In genomic region chr7:114832906-114833595, GRCh38 we compare ENCODE assay signal across 14 cellular contexts.
A peak's percentile ranks its signal among the peaks of the same experiment; 100 is the strongest.
DNase-seq lines count a peak whose midpoint lies in the region; ATAC-seq lines count a peak whose summit lies in the region.
"Had no signal": no experiment of that assay in that cellular context is flagged by ENCODE, and none has a peak within 500 bp of the region (broad histone marks: within the 10 kb centered on the region; RNA-seq: fewer than 3 reads in every experiment).

No MANE protein-coding gene starts in this region.

- POLR2A ChIA-PET in naive thymus-derived CD4-positive, alpha-beta T cell (lab: Charles Lee) = no interaction called here

- no peaks in the 10 kb centered on the region for H3K36me3 Mint-ChIP-seq in activated T-cell treated with anti-CD3 and anti-CD28 coated beads, Interleukin-2, amount 50 U/mL, for 4 hours (ENCODE audit: insufficient read depth)
- peaks cover 0 to 6% (median 0%) of the 10 kb centered on the region in 5 donors for H3K36me3 Mint-ChIP-seq in naive thymus-derived CD4-positive, alpha-beta T cell
- H3K36me3 Mint-ChIP-seq: naive B cell had no signal

- H3K27ac Mint-ChIP-seq in naive thymus-derived CD4-positive, alpha-beta T cell = peak overlapping the region in 1 of 9 donors; percentile 44

- peaks cover 5% of the 10 kb centered on the region for H3K9me3 Mint-ChIP-seq in activated T-cell treated with anti-CD3 and anti-CD28 coated beads, Interleukin-2, amount 50 U/mL, for 4 hours
- peaks cover 0 to 5% (median 0%) of the 10 kb centered on the region in 11 donors for H3K9me3 Mint-ChIP-seq in naive thymus-derived CD4-positive, alpha-beta T cell

- H3K4me3 Mint-ChIP-seq in activated T-cell treated with anti-CD3 and anti-CD28 coated beads, Interleukin-2, amount 50 U/mL, for 4 hours = no peak overlapping the region
- peak overlapping the region in 1 of 10 donors; percentile 63 for H3K4me3 Mint-ChIP-seq in naive thymus-derived CD4-positive, alpha-beta T cell
- H3K4me3 Mint-ChIP-seq: naive B cell had no signal

- no peaks in the 10 kb centered on the region for H3K9me3 ChIP-seq in naive thymus-derived CD4-positive, alpha-beta T cell (ENCODE audit: control insufficient read depth in 2 of 3, low read length in 3 of 3)
- H3K9me3 ChIP-seq: upper lobe of left lung had no signal

- no peaks in the 10 kb centered on the region for H3K27me3 ChIP-seq in naive thymus-derived CD4-positive, alpha-beta T cell (ENCODE audit: control insufficient read depth in 2 of 2, insufficient read depth in 2 of 2, low read length in 2 of 2)
- H3K27me3 ChIP-seq: hepatocyte, upper lobe of left lung had no signal

- CTCF ChIA-PET in naive thymus-derived CD4-positive, alpha-beta T cell (lab: Charles Lee) = no interaction called here

- H3K4me1 Mint-ChIP-seq in activated T-cell treated with anti-CD3 and anti-CD28 coated beads, Interleukin-2, amount 50 U/mL, for 4 hours (ENCODE audit: low read depth) = peaks cover 19% of the 10 kb centered on the region
- H3K4me1 Mint-ChIP-seq in naive thymus-derived CD4-positive, alpha-beta T cell = peaks cover 0 to 19% (median 0%) of the 10 kb centered on the region in 7 donors
- H3K4me1 Mint-ChIP-seq: naive B cell had no signal

- no peak for DNase-seq in activated T-cell treated with anti-CD3 and anti-CD28 coated beads, Interleukin-2, amount 50 U/mL, for 4 hours
- no peak for DNase-seq in activated T-cell treated with anti-CD3 and anti-CD28 coated beads, Interleukin-2, amount 50 U/mL, for 48 hours
- no peak for DNase-seq in stimulated activated naive CD8-positive, alpha-beta T cell treated with anti-CD3 and anti-CD28 coated beads, Interleukin-15, Interleukin-2, amounts not matched to agents 100 U/mL and 50 U/mL, for 24 hours
- DNase-seq in HCEC 1CT = no peak
- DNase-seq in naive thymus-derived CD4-positive, alpha-beta T cell = no peak
- DNase-seq: activated CD8-positive, alpha-beta memory T cell treated with anti-CD3 and anti-CD28 coated beads, Interleukin-2, amount 50 U/mL, for 48 hours; naive B cell; NCI-H2227 treated with DMSO at 0.1 percent for 48 hours; upper lobe of left lung had no signal

- no peaks in the 10 kb centered on the region for H3K27me3 Mint-ChIP-seq in activated T-cell treated with anti-CD3 and anti-CD28 coated beads, Interleukin-2, amount 50 U/mL, for 4 hours (ENCODE audit: low read depth)
- peaks cover 0 to 3% (median 0%) of the 10 kb centered on the region in 5 donors for H3K27me3 Mint-ChIP-seq in naive thymus-derived CD4-positive, alpha-beta T cell
- H3K27me3 Mint-ChIP-seq: naive B cell had no signal

- H3K36me3 ChIP-seq in naive thymus-derived CD4-positive, alpha-beta T cell (ENCODE audit: control insufficient read depth in 2 of 3, insufficient read depth in 3 of 3, low read length in 3 of 3) = no peaks in the 10 kb centered on the region
- H3K36me3 ChIP-seq: upper lobe of left lung had no signal

- intact Hi-C loops in naive thymus-derived CD4-positive, alpha-beta T cell (cut with micrococcal nuclease) = no loop called here

- no peak overlapping the region for H3K4me3 ChIP-seq in naive thymus-derived CD4-positive, alpha-beta T cell (ENCODE audit: low read length)
- H3K4me3 ChIP-seq: coronary artery, hepatocyte, upper lobe of left lung had no signal

- H3K27ac ChIP-seq in naive thymus-derived CD4-positive, alpha-beta T cell (ENCODE audit: low read depth, low read length) = no peak overlapping the region
- H3K27ac ChIP-seq: coronary artery, hepatocyte, upper lobe of left lung had no signal

- ATAC-seq in activated T-cell treated with anti-CD3 and anti-CD28 coated beads, Interleukin-2, amount 50 U/mL, for 4 hours = peak; percentile 91 to 92
- ATAC-seq in GM21529 (IDR thresholded peaks at IDR 0.05; ENCODE audit: unreplicated experiment) (peak; percentile 96), HG03159 (IDR thresholded peaks at IDR 0.05; ENCODE audit: unreplicated experiment) (peak; percentile 91), esophagus mucosa (no peak)
- ATAC-seq in stimulated activated naive CD8-positive, alpha-beta T cell treated with anti-CD3 and anti-CD28 coated beads, Interleukin-15, Interleukin-2, amounts not matched to agents 100 U/mL and 50 U/mL, for 24 hours = peak; percentile 89
- ATAC-seq in naive thymus-derived CD4-positive, alpha-beta T cell = no peak

- H3K4me1 ChIP-seq in naive thymus-derived CD4-positive, alpha-beta T cell (ENCODE audit: control insufficient read depth in 2 of 2, insufficient read depth in 2 of 2, low read length in 2 of 2) = no peaks in the 10 kb centered on the region
- H3K4me1 ChIP-seq: upper lobe of left lung had no signal

Comparison
In these comparisons a context has a peak if more than half of its experiments do, and no peak if none do; other contexts are left out.
1. ATAC-seq: peak in activated T-cell treated with anti-CD3 and anti-CD28 coated beads, Interleukin-2, amount 50 U/mL, for 4 hours (2 of 2), GM21529 (single experiment), HG03159 (single experiment) and stimulated activated naive CD8-positive, alpha-beta T cell treated with anti-CD3 and anti-CD28 coated beads, Interleukin-15, Interleukin-2, amounts not matched to agents 100 U/mL and 50 U/mL, for 24 hours (single experiment); none in esophagus mucosa (single experiment) and naive thymus-derived CD4-positive, alpha-beta T cell (single experiment).